In genomic region chr4:26793750-26794149, GRCh38 we compare ENCODE assay signal across 27 cellular contexts.
A peak's percentile ranks its signal among the peaks of the same experiment; 100 is the strongest.
DNase-seq lines count a peak whose midpoint lies in the region; ATAC-seq and TF ChIP-seq lines count a peak whose summit lies in the region.
"Had no signal": no experiment of that assay in that cellular context is flagged by ENCODE, and none has a peak within 500 bp of the region (broad histone marks: within the 10 kb centered on the region; RNA-seq: fewer than 3 reads in every experiment).

No MANE protein-coding gene starts in this region.

- no peak overlapping the region for H2BK15ac ChIP-seq in IMR-90 (ENCODE audit: low read depth, low read length)

- no peak overlapping the region for H3K23ac ChIP-seq in IMR-90 (ENCODE audit: low read depth, low read length)

- no CpG with 5 or more reads among the region's 2 CpGs for WGBS in IMR-90 (ENCODE audit: extremely low coverage in 2 of 2, insufficient read length in 1 of 2), 2 experiments

- TF ChIP-seq POLR2A in IMR-90 (IDR thresholded peaks at IDR 0.05; ENCODE audit: low read depth, low read length), result no peak

- H2BK5ac ChIP-seq in IMR-90 (ENCODE audit: low read depth, low read length, poor library complexity, severe bottlenecking), result no peak overlapping the region

- no peaks in the 10 kb centered on the region for H3K27me3 ChIP-seq in IMR-90 (ENCODE audit: control insufficient read depth, insufficient read depth, low read length)
- H3K27me3 ChIP-seq: BE2C, MG63 had no signal

- H4K8ac ChIP-seq in IMR-90 (ENCODE audit: low read depth in 2 of 2, low read length in 2 of 2), result no peak overlapping the region

- no peak overlapping the region for H3K27ac Mint-ChIP-seq in activated naive CD4-positive, alpha-beta T cell treated with anti-CD3 and anti-CD28 coated beads, Interleukin-2, amount 50 U/mL, for 72 hours
- H3K27ac Mint-ChIP-seq: CD14-positive monocyte; CD8-positive, alpha-beta memory T cell; H9; HFFc6 had no signal

- H3K4me2 ChIP-seq in IMR-90 (ENCODE audit: low read depth, low read length), result no peak overlapping the region

- no peak overlapping the region for H3K9ac ChIP-seq in IMR-90 (ENCODE audit: low read depth, low read length)
- H3K9ac ChIP-seq: GM23248 had no signal

- H4K5ac ChIP-seq in IMR-90 (ENCODE audit: low read depth, low read length), result no peak overlapping the region

- no peak overlapping the region for H2BK120ac ChIP-seq in IMR-90 (ENCODE audit: low read depth, low read length)

- CTCF ChIA-PET in IMR-90 (lab: Yijun Ruan, JAX), result no interaction called here

- POLR2A ChIA-PET in IMR-90 (lab: Charles Lee; ENCODE audit: unreplicated experiment), result no interaction called here

- H3K79me1 ChIP-seq in IMR-90 (ENCODE audit: low read depth in 1 of 2, low read length in 2 of 2), result no peaks in the 10 kb centered on the region

- no peak overlapping the region for H2AK9ac ChIP-seq in IMR-90 (replicated peaks; ENCODE audit: low read depth, low read length, poor library complexity)

- no peak overlapping the region for H2AFZ ChIP-seq in IMR-90 (replicated peaks; ENCODE audit: low read length, poor library complexity)
- H2AFZ ChIP-seq: GM23248 had no signal

- no peak for TF ChIP-seq RAD21 in IMR-90 (IDR thresholded peaks at IDR 0.05; ENCODE audit: low read length)

- intact Hi-C loops in IMR-90 (cut with micrococcal nuclease), result no loop called here

- no peak overlapping the region for H3K27ac ChIP-seq in IMR-90 (ENCODE audit: insufficient read depth, low read length)
- H3K27ac ChIP-seq: GM23248, HL-60, SK-N-MC had no signal

- H3K18ac ChIP-seq in IMR-90 (ENCODE audit: low read depth, low read length), result no peak overlapping the region

- H3K4me3 ChIP-seq in IMR-90 (ENCODE audit: insufficient read depth, low read depth, low read length), result no peak overlapping the region
- H3K4me3 ChIP-seq: GM23248, MG63, SK-N-MC had no signal

- TF ChIP-seq CTCF in IMR-90 (conservative IDR thresholded peaks at IDR 0.05; ENCODE audit: low read depth, low read length), result no peak

- peaks cover 0 to 7% of the 10 kb centered on the region in 2 donors for H3K9me3 Mint-ChIP-seq in activated naive CD4-positive, alpha-beta T cell treated with anti-CD3 and anti-CD28 coated beads, Interleukin-2, amount 50 U/mL, for 72 hours

- H3K4me1 ChIP-seq in IMR-90 (ENCODE audit: control insufficient read depth, insufficient read depth, low read length), result no peaks in the 10 kb centered on the region
- H3K4me1 ChIP-seq: BE2C had no signal

- DNase-seq in ELR (ENCODE audit: low read depth) (peak; percentile 16), IMR-90 (no peak), SK-MEL-5 (ENCODE audit: low read depth, low spot score) (peak; percentile 17), iPS-NIHi11 (ENCODE audit: low spot score) (peak; percentile 26), left lobe of liver (ENCODE audit: low spot score) (no peak)
- no peak for DNase-seq in activated naive CD4-positive, alpha-beta T cell treated with anti-CD3 and anti-CD28 coated beads, Interleukin-2, amount 50 U/mL, for 72 hours (ENCODE audit: low spot score in 2 of 2)
- DNase-seq: BE2C; CD8-positive, alpha-beta memory T cell; DMS153; DND-41; GM23248; H9; HFFc6; KBM-7; MG63; NCI-H1105 treated with DMSO at 0.1 percent for 48 hours; NCI-H146; NCI-H1930; NCI-H524 treated with DMSO at 0.1 percent for 48 hours; NCI-H774; RPMI8226; SHP77; T-helper 2 cell had no signal

- no peak overlapping the region for H3K14ac ChIP-seq in IMR-90 (replicated peaks; ENCODE audit: low read depth, low read length)

- no peak overlapping the region for H2AK5ac ChIP-seq in IMR-90 (ENCODE audit: low read depth, low read length)

- no peaks in the 10 kb centered on the region for H4K20me1 ChIP-seq in IMR-90 (ENCODE audit: insufficient read depth, low read length)

- no peaks in the 10 kb centered on the region for H3K9me1 ChIP-seq in IMR-90 (ENCODE audit: insufficient read depth, low read length)

- no peaks in the 10 kb centered on the region for H3K36me3 ChIP-seq in IMR-90 (ENCODE audit: control insufficient read depth, insufficient read depth, low read length)
- H3K36me3 ChIP-seq: BE2C, MG63 had no signal

- H3K9me3 ChIP-seq in IMR-90 (ENCODE audit: control insufficient read depth, insufficient read depth, low read length), result no peaks in the 10 kb centered on the region
- H3K9me3 ChIP-seq: BE2C, MG63 had no signal

- H2BK20ac ChIP-seq in IMR-90 (ENCODE audit: low read depth, low read length), result no peak overlapping the region

- ATAC-seq in IMR-90 (ENCODE audit: low read depth) (no peak), left lobe of liver (no peak), HG02623 (IDR thresholded peaks at IDR 0.05; ENCODE audit: unreplicated experiment) (no peak)
- no peak for ATAC-seq in activated naive CD4-positive, alpha-beta T cell treated with anti-CD3 and anti-CD28 coated beads, Interleukin-2, amount 50 U/mL, for 72 hours

- in situ Hi-C loops in IMR-90 (cut with MboI; ENCODE audit: low sequenced_read_pairs), result no loop called here
- in situ Hi-C loops in SK-MEL-5 (cut with HindIII; ENCODE audit: low pct_unique_long_range_greater_than_20kb, low sequenced_read_pairs), result no loop called here

- dilution Hi-C loops in IMR-90 (cut with HindIII; ENCODE audit: low sequenced_read_pairs, unreplicated experiment), result no loop called here

- no peak overlapping the region for H3K56ac ChIP-seq in IMR-90 (ENCODE audit: extremely low read depth, insufficient read depth, low read length)

- BruUV-seq in IMR-90 (replicated peaks; lab: Mats Ljungman, UMichigan), result no TSS peak

- H3K36me3 Mint-ChIP-seq in activated naive CD4-positive, alpha-beta T cell treated with anti-CD3 and anti-CD28 coated beads, Interleukin-2, amount 50 U/mL, for 72 hours, result peaks cover 0 to 9% of the 10 kb centered on the region in 2 donors

- H3K4ac ChIP-seq in IMR-90 (ENCODE audit: low read depth, low read length), result no peak overlapping the region

- H4K91ac ChIP-seq in IMR-90 (ENCODE audit: insufficient read depth, low read depth, low read length), result no peak overlapping the region

TF ChIP-seq in IMR-90, 13 proteins besides CTCF, POLR2A, EP300 and RAD21:
- 0 out of 2 replicates have a peak, but pooled peaks have one; percentile 6 for TF ChIP-seq USF2 (IDR thresholded peaks at IDR 0.05; ENCODE audit: low read depth, low read length)
- no peak for TF ChIP-seq CEBPB (IDR thresholded peaks at IDR 0.05; ENCODE audit: low read depth, low read length)
TF ChIP-seq in IMR-90: peak in this region for 1.

Comparison
In these comparisons a context has a peak if more than half of its experiments do, and no peak if none do; other contexts are left out.
1. DNase-seq: peak in ELR (single experiment), SK-MEL-5 (single experiment) and iPS-NIHi11 (single experiment); none in IMR-90 (single experiment), activated naive CD4-positive, alpha-beta T cell treated with anti-CD3 and anti-CD28 coated beads, Interleukin-2, amount 50 U/mL, for 72 hours (0 of 2) and left lobe of liver (single experiment).